Comparison of ENCODE assay signal across 1 cellular context in the genomic region with DNA sequence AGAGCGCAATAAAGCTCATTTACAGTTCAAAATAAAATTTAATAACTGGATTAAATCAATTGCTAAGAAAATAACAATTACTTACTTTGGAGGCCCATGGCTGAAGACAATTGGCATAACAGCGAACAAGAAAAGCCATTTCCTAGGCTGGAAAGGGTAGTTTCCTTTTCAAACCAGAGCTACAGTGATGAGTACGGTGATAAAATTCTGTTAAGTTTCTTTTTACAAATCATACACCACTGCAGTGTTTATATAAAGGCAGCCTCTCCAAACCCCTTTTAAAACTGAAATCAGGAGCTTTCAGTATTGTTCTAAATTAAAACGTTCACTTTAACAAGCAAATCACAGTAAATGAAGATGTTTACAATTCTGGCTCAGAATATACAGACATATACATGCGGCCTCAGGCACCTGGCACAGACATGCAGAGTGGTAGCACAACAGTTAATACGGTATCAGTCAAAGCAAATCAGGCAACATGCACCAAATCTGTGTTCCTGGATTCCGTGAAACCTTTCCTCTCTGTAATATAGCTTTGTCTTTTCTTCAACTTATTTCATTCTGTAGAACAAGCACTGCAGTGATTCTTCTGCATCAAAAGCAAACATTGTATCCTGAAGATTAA.
TF ChIP-seq lines count a peak whose summit lies in the region.

No MANE protein-coding gene starts in this region.

TF ChIP-seq in WTC11, 78 proteins besides CTCF, POLR2A, EP300 and RAD21 (continued from another document):
- TF ChIP-seq, protein P1, sequence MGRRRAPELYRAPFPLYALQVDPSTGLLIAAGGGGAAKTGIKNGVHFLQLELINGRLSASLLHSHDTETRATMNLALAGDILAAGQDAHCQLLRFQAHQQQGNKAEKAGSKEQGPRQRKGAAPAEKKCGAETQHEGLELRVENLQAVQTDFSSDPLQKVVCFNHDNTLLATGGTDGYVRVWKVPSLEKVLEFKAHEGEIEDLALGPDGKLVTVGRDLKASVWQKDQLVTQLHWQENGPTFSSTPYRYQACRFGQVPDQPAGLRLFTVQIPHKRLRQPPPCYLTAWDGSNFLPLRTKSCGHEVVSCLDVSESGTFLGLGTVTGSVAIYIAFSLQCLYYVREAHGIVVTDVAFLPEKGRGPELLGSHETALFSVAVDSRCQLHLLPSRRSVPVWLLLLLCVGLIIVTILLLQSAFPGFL (CRISPR knock-in tag; IDR thresholded peaks at IDR 0.05; ENCODE audit: borderline replicate concordance) = no peak
- TF ChIP-seq TEAD1 (CRISPR knock-in tag; IDR thresholded peaks at IDR 0.05) (no peak), CREB1 (CRISPR knock-in tag; IDR thresholded peaks at IDR 0.05) (no peak), RORB (CRISPR knock-in tag; IDR thresholded peaks at IDR 0.05) (no peak), CBFB (CRISPR knock-in tag; IDR thresholded peaks at IDR 0.05; ENCODE audit: low read depth) (no peak), CREM (CRISPR knock-in tag; IDR thresholded peaks at IDR 0.05) (no peak), NFYB (CRISPR knock-in tag; conservative IDR thresholded peaks at IDR 0.05; ENCODE audit: low read depth) (no peak), ZNF138 (CRISPR knock-in tag; conservative IDR thresholded peaks at IDR 0.05) (no peak)
- TF ChIP-seq, protein P2, sequence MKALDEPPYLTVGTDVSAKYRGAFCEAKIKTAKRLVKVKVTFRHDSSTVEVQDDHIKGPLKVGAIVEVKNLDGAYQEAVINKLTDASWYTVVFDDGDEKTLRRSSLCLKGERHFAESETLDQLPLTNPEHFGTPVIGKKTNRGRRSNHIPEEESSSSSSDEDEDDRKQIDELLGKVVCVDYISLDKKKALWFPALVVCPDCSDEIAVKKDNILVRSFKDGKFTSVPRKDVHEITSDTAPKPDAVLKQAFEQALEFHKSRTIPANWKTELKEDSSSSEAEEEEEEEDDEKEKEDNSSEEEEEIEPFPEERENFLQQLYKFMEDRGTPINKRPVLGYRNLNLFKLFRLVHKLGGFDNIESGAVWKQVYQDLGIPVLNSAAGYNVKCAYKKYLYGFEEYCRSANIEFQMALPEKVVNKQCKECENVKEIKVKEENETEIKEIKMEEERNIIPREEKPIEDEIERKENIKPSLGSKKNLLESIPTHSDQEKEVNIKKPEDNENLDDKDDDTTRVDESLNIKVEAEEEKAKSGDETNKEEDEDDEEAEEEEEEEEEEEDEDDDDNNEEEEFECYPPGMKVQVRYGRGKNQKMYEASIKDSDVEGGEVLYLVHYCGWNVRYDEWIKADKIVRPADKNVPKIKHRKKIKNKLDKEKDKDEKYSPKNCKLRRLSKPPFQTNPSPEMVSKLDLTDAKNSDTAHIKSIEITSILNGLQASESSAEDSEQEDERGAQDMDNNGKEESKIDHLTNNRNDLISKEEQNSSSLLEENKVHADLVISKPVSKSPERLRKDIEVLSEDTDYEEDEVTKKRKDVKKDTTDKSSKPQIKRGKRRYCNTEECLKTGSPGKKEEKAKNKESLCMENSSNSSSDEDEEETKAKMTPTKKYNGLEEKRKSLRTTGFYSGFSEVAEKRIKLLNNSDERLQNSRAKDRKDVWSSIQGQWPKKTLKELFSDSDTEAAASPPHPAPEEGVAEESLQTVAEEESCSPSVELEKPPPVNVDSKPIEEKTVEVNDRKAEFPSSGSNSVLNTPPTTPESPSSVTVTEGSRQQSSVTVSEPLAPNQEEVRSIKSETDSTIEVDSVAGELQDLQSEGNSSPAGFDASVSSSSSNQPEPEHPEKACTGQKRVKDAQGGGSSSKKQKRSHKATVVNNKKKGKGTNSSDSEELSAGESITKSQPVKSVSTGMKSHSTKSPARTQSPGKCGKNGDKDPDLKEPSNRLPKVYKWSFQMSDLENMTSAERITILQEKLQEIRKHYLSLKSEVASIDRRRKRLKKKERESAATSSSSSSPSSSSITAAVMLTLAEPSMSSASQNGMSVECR (CRISPR knock-in tag; IDR thresholded peaks at IDR 0.05; ENCODE audit: borderline replicate concordance) = no peak
- TF ChIP-seq, protein P3, sequence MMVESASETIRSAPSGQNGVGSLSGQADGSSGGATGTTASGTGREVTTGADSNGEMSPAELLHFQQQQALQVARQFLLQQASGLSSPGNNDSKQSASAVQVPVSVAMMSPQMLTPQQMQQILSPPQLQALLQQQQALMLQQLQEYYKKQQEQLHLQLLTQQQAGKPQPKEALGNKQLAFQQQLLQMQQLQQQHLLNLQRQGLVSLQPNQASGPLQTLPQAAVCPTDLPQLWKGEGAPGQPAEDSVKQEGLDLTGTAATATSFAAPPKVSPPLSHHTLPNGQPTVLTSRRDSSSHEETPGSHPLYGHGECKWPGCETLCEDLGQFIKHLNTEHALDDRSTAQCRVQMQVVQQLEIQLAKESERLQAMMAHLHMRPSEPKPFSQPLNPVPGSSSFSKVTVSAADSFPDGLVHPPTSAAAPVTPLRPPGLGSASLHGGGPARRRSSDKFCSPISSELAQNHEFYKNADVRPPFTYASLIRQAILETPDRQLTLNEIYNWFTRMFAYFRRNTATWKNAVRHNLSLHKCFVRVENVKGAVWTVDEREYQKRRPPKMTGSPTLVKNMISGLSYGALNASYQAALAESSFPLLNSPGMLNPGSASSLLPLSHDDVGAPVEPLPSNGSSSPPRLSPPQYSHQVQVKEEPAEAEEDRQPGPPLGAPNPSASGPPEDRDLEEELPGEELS (CRISPR knock-in tag; IDR thresholded peaks at IDR 0.05) = no peak
- TF ChIP-seq, protein P4, sequence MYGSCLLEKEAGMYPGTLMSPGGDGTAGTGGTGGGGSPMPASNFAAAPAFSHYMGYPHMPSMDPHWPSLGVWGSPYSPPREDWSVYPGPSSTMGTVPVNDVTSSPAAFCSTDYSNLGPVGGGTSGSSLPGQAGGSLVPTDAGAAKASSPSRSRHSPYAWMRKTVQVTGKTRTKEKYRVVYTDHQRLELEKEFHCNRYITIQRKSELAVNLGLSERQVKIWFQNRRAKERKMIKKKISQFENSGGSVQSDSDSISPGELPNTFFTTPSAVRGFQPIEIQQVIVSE (CRISPR knock-in tag; IDR thresholded peaks at IDR 0.05; ENCODE audit: borderline replicate concordance) = no peak
- TF ChIP-seq, protein P5, sequence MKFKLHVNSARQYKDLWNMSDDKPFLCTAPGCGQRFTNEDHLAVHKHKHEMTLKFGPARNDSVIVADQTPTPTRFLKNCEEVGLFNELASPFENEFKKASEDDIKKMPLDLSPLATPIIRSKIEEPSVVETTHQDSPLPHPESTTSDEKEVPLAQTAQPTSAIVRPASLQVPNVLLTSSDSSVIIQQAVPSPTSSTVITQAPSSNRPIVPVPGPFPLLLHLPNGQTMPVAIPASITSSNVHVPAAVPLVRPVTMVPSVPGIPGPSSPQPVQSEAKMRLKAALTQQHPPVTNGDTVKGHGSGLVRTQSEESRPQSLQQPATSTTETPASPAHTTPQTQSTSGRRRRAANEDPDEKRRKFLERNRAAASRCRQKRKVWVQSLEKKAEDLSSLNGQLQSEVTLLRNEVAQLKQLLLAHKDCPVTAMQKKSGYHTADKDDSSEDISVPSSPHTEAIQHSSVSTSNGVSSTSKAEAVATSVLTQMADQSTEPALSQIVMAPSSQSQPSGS (CRISPR knock-in tag; IDR thresholded peaks at IDR 0.05; ENCODE audit: borderline replicate concordance, low read depth) = no peak
- TF ChIP-seq, protein P6, sequence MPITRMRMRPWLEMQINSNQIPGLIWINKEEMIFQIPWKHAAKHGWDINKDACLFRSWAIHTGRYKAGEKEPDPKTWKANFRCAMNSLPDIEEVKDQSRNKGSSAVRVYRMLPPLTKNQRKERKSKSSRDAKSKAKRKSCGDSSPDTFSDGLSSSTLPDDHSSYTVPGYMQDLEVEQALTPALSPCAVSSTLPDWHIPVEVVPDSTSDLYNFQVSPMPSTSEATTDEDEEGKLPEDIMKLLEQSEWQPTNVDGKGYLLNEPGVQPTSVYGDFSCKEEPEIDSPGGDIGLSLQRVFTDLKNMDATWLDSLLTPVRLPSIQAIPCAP (CRISPR knock-in tag; IDR thresholded peaks at IDR 0.05) = no peak
- TF ChIP-seq, protein P7, sequence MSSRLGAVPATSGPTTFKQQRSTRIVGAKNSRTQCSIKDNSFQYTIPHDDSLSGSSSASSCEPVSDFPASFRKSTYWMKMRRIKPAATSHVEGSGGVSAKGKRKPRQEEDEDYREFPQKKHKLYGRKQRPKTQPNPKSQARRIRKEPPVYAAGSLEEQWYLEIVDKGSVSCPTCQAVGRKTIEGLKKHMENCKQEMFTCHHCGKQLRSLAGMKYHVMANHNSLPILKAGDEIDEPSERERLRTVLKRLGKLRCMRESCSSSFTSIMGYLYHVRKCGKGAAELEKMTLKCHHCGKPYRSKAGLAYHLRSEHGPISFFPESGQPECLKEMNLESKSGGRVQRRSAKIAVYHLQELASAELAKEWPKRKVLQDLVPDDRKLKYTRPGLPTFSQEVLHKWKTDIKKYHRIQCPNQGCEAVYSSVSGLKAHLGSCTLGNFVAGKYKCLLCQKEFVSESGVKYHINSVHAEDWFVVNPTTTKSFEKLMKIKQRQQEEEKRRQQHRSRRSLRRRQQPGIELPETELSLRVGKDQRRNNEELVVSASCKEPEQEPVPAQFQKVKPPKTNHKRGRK (CRISPR knock-in tag; IDR thresholded peaks at IDR 0.05; ENCODE audit: borderline replicate concordance) = no peak
